11 cellular contexts compared by ENCODE assay signal in genomic region chr14:31059152-31059924, GRCh38. TPM values are rescaled to one million over a fixed set of nuclear protein-coding genes. Genes with fewer than 3 reads are reported as not detected.
A peak's percentile ranks its signal among the peaks of the same experiment; 100 is the strongest.
DNase-seq lines count a peak whose midpoint lies in the region; ATAC-seq, FAIRE-seq and TF ChIP-seq lines count a peak whose summit lies in the region.
"Had no signal": no experiment of that assay in that cellular context is flagged by ENCODE, and none has a peak within 500 bp of the region (broad histone marks: within the 10 kb centered on the region; RNA-seq: fewer than 3 reads in every experiment).

No MANE protein-coding gene starts in this region.

- peak overlapping the region; percentile 36 for H2AFZ ChIP-seq in keratinocyte (ENCODE audit: control insufficient read depth, low read length)

- ATAC-seq in stimulated activated memory B cell treated with anti-CD40 and anti-IgM and Interleukin-4, amounts not matched to agents 10 μg/mL and 1 μg/mL and 100 μg/mL, for 72 hours, result no peak

- H3K9me3 Mint-ChIP-seq in stimulated activated memory B cell treated with anti-CD40 and anti-IgM and Interleukin-4, amounts not matched to agents 10 μg/mL and 1 μg/mL and 100 μg/mL, for 72 hours, result peaks cover 4% of the 10 kb centered on the region

- no peaks in the 10 kb centered on the region for H3K36me3 ChIP-seq in keratinocyte (ENCODE audit: control insufficient read depth in 2 of 2, extremely low read depth in 1 of 2, insufficient read depth in 2 of 2, low read length in 2 of 2)
- H3K36me3 ChIP-seq: SJSA1 had no signal

- no peaks in the 10 kb centered on the region for H3K27me3 ChIP-seq in keratinocyte (ENCODE audit: control insufficient read depth, extremely low read depth, insufficient read depth, low read length)
- H3K27me3 ChIP-seq: SJSA1 had no signal

- H3K4me3 Mint-ChIP-seq in stimulated activated memory B cell treated with anti-CD40 and anti-IgM and Interleukin-4, amounts not matched to agents 10 μg/mL and 1 μg/mL and 100 μg/mL, for 72 hours, result no peak overlapping the region

- peak overlapping the region; percentile 88 for H3K4me2 ChIP-seq in keratinocyte (ENCODE audit: control insufficient read depth, extremely low read depth, insufficient read depth, low read depth, low read length)

- POLR2A ChIA-PET in AG04449 (lab: Yijun Ruan, JAX), result interaction anchor here (0.9 kb wide), 1 partner anchor 33 kb away, joined by 5 read pairs; the partner anchor contains the start of gene STRN3

- H3K27ac ChIP-seq in keratinocyte (ENCODE audit: control insufficient read depth, insufficient read depth, low read length), result peak overlapping the region; percentile 97
- H3K27ac ChIP-seq: SJSA1 had no signal

- H3K9me3 ChIP-seq in keratinocyte (ENCODE audit: control insufficient read depth, low read depth, low read length), result no peaks in the 10 kb centered on the region
- H3K9me3 ChIP-seq: SJSA1 had no signal

- no peak for TF ChIP-seq CTCF in AG04449 (IDR thresholded peaks at IDR 0.05; ENCODE audit: insufficient read depth, low read length, missing control alignments)
- no peak for TF ChIP-seq CTCF in keratinocyte (optimal IDR thresholded peaks at IDR 0.05 in 1 of 3, IDR thresholded peaks at IDR 0.05 in 1 of 3, conservative IDR thresholded peaks at IDR 0.05 in 1 of 3; ENCODE audit: extremely low read depth in 1 of 3, insufficient read depth in 2 of 3, low read length in 3 of 3)

- peak overlapping the region; percentile 60 for H3K9ac ChIP-seq in keratinocyte (ENCODE audit: control insufficient read depth, extremely low read depth, insufficient read depth, low read length)

- DNase-seq in AG04449 (ENCODE audit: low read depth, low spot score) (peak; percentile 44), HuH-7 (ENCODE audit: low spot score) (peak; percentile 83), amniotic epithelial cell (ENCODE audit: low read depth) (peak; percentile 99), keratinocyte (ENCODE audit: low read depth, low spot score) (no peak), NCI-H1105 (lab: John Stamatoyannopoulos, UW) (no peak), SK-N-DZ (ENCODE audit: low spot score) (no peak), NCI-H748 (lab: John Stamatoyannopoulos, UW; ENCODE audit: unreplicated experiment) (no peak)
- DNase-seq: COR-L47, GOT3 had no signal

- H3K4me1 Mint-ChIP-seq in stimulated activated memory B cell treated with anti-CD40 and anti-IgM and Interleukin-4, amounts not matched to agents 10 μg/mL and 1 μg/mL and 100 μg/mL, for 72 hours, result peaks cover 21% of the 10 kb centered on the region

- H3K27me3 Mint-ChIP-seq in stimulated activated memory B cell treated with anti-CD40 and anti-IgM and Interleukin-4, amounts not matched to agents 10 μg/mL and 1 μg/mL and 100 μg/mL, for 72 hours, result no peaks in the 10 kb centered on the region

- H3K79me2 ChIP-seq in keratinocyte (ENCODE audit: control insufficient read depth, insufficient read depth, low read length), result no peaks in the 10 kb centered on the region

- H3K27ac Mint-ChIP-seq in stimulated activated memory B cell treated with anti-CD40 and anti-IgM and Interleukin-4, amounts not matched to agents 10 μg/mL and 1 μg/mL and 100 μg/mL, for 72 hours, result no peak overlapping the region

- H3K4me3 ChIP-seq in AG04449 (ENCODE audit: low read depth, low read length) (no peak overlapping the region), keratinocyte (ENCODE audit: control insufficient read depth in 2 of 3, extremely low read depth in 1 of 3, insufficient read depth in 2 of 3, low read depth in 1 of 3, low read length in 3 of 3) (peak overlapping the region in 2 of 3 experiments; percentile 47 to 50)
- H3K4me3 ChIP-seq: SJSA1 had no signal

- dilution Hi-C loops in keratinocyte (cut with MboI; ENCODE audit: extremely low pct_ligation_motif_present, low sequenced_read_pairs), result no loop called here

- peaks cover 46% of the 10 kb centered on the region for H3K4me1 ChIP-seq in keratinocyte (ENCODE audit: control insufficient read depth, extremely low read depth, insufficient read depth, low read length)

- no peaks in the 10 kb centered on the region for H3K9me1 ChIP-seq in keratinocyte (ENCODE audit: control insufficient read depth, extremely low read depth, insufficient read depth, low read length)

- CTCF ChIA-PET in AG04449 (lab: Yijun Ruan, JAX), result interaction anchor here (0.9 to 1.2 kb wide), 2 partner anchors 23 to 33 kb away, joined by 3 read pairs; partner anchors contain the start of genes AP4S1 and STRN3

- H4K20me1 ChIP-seq in keratinocyte (ENCODE audit: control insufficient read depth, extremely low read depth, insufficient read depth, low read length), result no peaks in the 10 kb centered on the region

- FAIRE-seq in keratinocyte (lab: Jason Lieb, UNC), result no peak

- peaks cover 6% of the 10 kb centered on the region for H3K36me3 Mint-ChIP-seq in stimulated activated memory B cell treated with anti-CD40 and anti-IgM and Interleukin-4, amounts not matched to agents 10 μg/mL and 1 μg/mL and 100 μg/mL, for 72 hours

RNA-seq across cellular contexts. Expression of gene STRN3, which starts 33.2 kb away (rescaled TPM):
- 25.3 to 38.1 TPM (median 29.0 TPM) in 3 replicates for polyA plus RNA-seq in keratinocyte
- 145 TPM for polyA plus RNA-seq in keratinocyte (2011; ENCODE audit: low read depth)
- 16.7 and 31.5 TPM in 2 replicates for polyA plus RNA-seq in keratinocyte (2011; cell fraction: cytosol; rRNA removed)
- polyA plus RNA-seq in keratinocyte (2011; cell fraction: nucleus; rRNA removed), result 34.3 and 41.9 TPM in 2 replicates
- polyA plus RNA-seq in keratinocyte (2012; ENCODE audit: low replicate concordance), result 29.8 and 35.7 TPM in 2 replicates
- 18.0 to 74.1 TPM (median 41.0 TPM) in 3 replicates for polyA minus RNA-seq in keratinocyte
- polyA minus RNA-seq in keratinocyte (2011; cell fraction: cytosol; rRNA and poly(A)+ RNA removed), result 24.6 TPM
- polyA minus RNA-seq in keratinocyte (2011; cell fraction: nucleus; rRNA and poly(A)+ RNA removed), result 56.3 and 132 TPM in 2 replicates
- 27.4 and 35.2 TPM in 2 replicates for polyA plus RNA-seq in SK-N-DZ (2014; cell fraction: cytosol; rRNA removed)
- polyA plus RNA-seq in SK-N-DZ (2014; cell fraction: nucleus; rRNA removed), result 23.1 and 31.2 TPM in 2 replicates

RNA-seq across cellular contexts. Expression of gene AP4S1, which starts 33.9 kb away (rescaled TPM):
- polyA plus RNA-seq in keratinocyte, result 2.5 to 6.2 TPM (median 3.0 TPM) in 3 replicates
- polyA plus RNA-seq in keratinocyte (2011; ENCODE audit: low read depth), result 5.7 TPM
- polyA plus RNA-seq in keratinocyte (2011; cell fraction: cytosol; rRNA removed), result 2.2 and 4.9 TPM in 2 replicates
- 2.4 and 2.8 TPM in 2 replicates for polyA plus RNA-seq in keratinocyte (2011; cell fraction: nucleus; rRNA removed)
- 4.3 TPM in 2 replicates for polyA plus RNA-seq in keratinocyte (2012; ENCODE audit: low replicate concordance)
- polyA minus RNA-seq in keratinocyte, result 1.1 to 2.3 TPM (median 1.9 TPM) in 3 replicates
- polyA minus RNA-seq in keratinocyte (2011; cell fraction: cytosol; rRNA and poly(A)+ RNA removed), result 2.3 TPM
- 0.95 and 3.3 TPM in 2 replicates for polyA minus RNA-seq in keratinocyte (2011; cell fraction: nucleus; rRNA and poly(A)+ RNA removed)
- 3.7 and 5.5 TPM in 2 replicates for polyA plus RNA-seq in SK-N-DZ (2014; cell fraction: cytosol; rRNA removed)
- 4.2 and 4.7 TPM in 2 replicates for polyA plus RNA-seq in SK-N-DZ (2014; cell fraction: nucleus; rRNA removed)

Comparison
In these comparisons a context has a peak if more than half of its experiments do, and no peak if none do; other contexts are left out.
1. DNase-seq: peak in AG04449 (single experiment), HuH-7 (single experiment) and amniotic epithelial cell (single experiment); none in keratinocyte (single experiment), NCI-H1105 (single experiment), SK-N-DZ (single experiment) and NCI-H748 (single experiment).